ENCODE assay signal across 19 cellular contexts in genomic region chr1:200471739-200472138, GRCh38.
DNase-seq lines count a peak whose midpoint lies in the region; ATAC-seq, FAIRE-seq and TF ChIP-seq lines count a peak whose summit lies in the region.
"Had no signal": no experiment of that assay in that cellular context is flagged by ENCODE, and none has a peak within 500 bp of the region (broad histone marks: within the 10 kb centered on the region; RNA-seq: fewer than 3 reads in every experiment).

No MANE protein-coding gene starts in this region.

- no TSS peak for BruUV-seq in HepG2 (replicated peaks; lab: Mats Ljungman, UMichigan)

- TF ChIP-seq EP300 in HepG2 (IDR thresholded peaks at IDR 0.05; ENCODE audit: low read depth in 2 of 2, low read length in 2 of 2) (no peak), HepG2 (CRISPR knock-in tag; IDR thresholded peaks at IDR 0.05; ENCODE audit: borderline replicate concordance) (no peak)

- intact Hi-C loops in activated CD4-positive, alpha-beta T cell treated with anti-CD3 and anti-CD28 coated beads for 36 hours (cut with DNase I, micrococcal nuclease), result loop anchor here (2.0 to 10.0 kb wide), 6 partner anchors 59 to 529 kb away; partner anchors contain the start of gene ZNF281 (in 1 of the 2)
- intact Hi-C loops in HepG2 (cut with micrococcal nuclease; ENCODE audit: unreplicated experiment), result no loop called here
- intact Hi-C loops in right lobe of liver (cut with DNase I), result no loop called here
- intact Hi-C loops in activated T-helper 1 cell treated with anti-CD3 and anti-CD28 coated beads, Interleukin-12 subunit alpha, Interleukin-12 subunit beta, Interleukin-2, Interleukin-4 antibody, amounts not matched to agents 30 ng/mL and 10 ng/mL and 1 ng/mL, durations not matched to agents 14 hours and 24 hours and 36 hours (cut with micrococcal nuclease), result loop anchor here (1.0 to 10.0 kb wide), 6 partner anchors 17 to 1857 kb away; no protein-coding TSS in a partner anchor
- intact Hi-C loops in colonic mucosa (cut with DNase I), result no loop called here

- no peaks in the 10 kb centered on the region for H3K9me2 ChIP-seq in MM.1S (replicated peaks; ENCODE audit: insufficient read depth, low read length)

- H4K20me1 ChIP-seq in HepG2 (ENCODE audit: insufficient read depth, low read length) (no peaks in the 10 kb centered on the region), MM.1S (ENCODE audit: insufficient read depth, low read length) (no peaks in the 10 kb centered on the region)

- peak overlapping the region; percentile 33 for H3K27ac Mint-ChIP-seq in activated CD4-positive, alpha-beta T cell treated with anti-CD3 and anti-CD28 coated beads for 36 hours
- H3K27ac Mint-ChIP-seq in activated CD4-positive, alpha-beta T cell treated with anti-CD3 and anti-CD28 coated beads, Interleukin-2, amount 10 ng/mL, durations not matched to agents 7 days and 5 days, result no peak overlapping the region
- peak overlapping the region; percentile 64 for H3K27ac Mint-ChIP-seq in activated T-helper 1 cell treated with anti-CD3 and anti-CD28 coated beads, Interleukin-12 subunit alpha, Interleukin-12 subunit beta, Interleukin-2, Interleukin-4 antibody, amounts not matched to agents 30 ng/mL and 10 ng/mL and 1 ng/mL, durations not matched to agents 14 hours and 24 hours and 36 hours
- peak overlapping the region; percentile 20 for H3K27ac Mint-ChIP-seq in central memory CD8-positive, alpha-beta T cell (ENCODE audit: low read depth)
- H3K27ac Mint-ChIP-seq: CD8-positive, alpha-beta T cell had no signal

- H3K4me1 ChIP-seq in HepG2 (ENCODE audit: insufficient read depth, low read length) (no peaks in the 10 kb centered on the region), right lobe of liver (no peaks in the 10 kb centered on the region), MM.1S (ENCODE audit: low read length) (no peaks in the 10 kb centered on the region), colonic mucosa (no peaks in the 10 kb centered on the region)

- H3K4me3 Mint-ChIP-seq in activated CD4-positive, alpha-beta T cell treated with anti-CD3 and anti-CD28 coated beads for 36 hours, result peak overlapping the region; percentile 19
- H3K4me3 Mint-ChIP-seq in activated CD4-positive, alpha-beta T cell treated with anti-CD3 and anti-CD28 coated beads, Interleukin-2, amount 10 ng/mL, durations not matched to agents 7 days and 5 days, result no peak overlapping the region
- H3K4me3 Mint-ChIP-seq in activated T-helper 1 cell treated with anti-CD3 and anti-CD28 coated beads, Interleukin-12 subunit alpha, Interleukin-12 subunit beta, Interleukin-2, Interleukin-4 antibody, amounts not matched to agents 30 ng/mL and 10 ng/mL and 1 ng/mL, durations not matched to agents 14 hours and 24 hours and 36 hours, result peak overlapping the region; percentile 48
- H3K4me3 Mint-ChIP-seq in central memory CD8-positive, alpha-beta T cell, result no peak overlapping the region
- H3K4me3 Mint-ChIP-seq: CD8-positive, alpha-beta T cell had no signal

- no peak overlapping the region for H3K4me3 ChIP-seq in HepG2 (replicated peaks in 1 of 3; ENCODE audit: insufficient read depth in 1 of 3, low read depth in 2 of 3, low read length in 3 of 3)
- no peak overlapping the region for H3K4me3 ChIP-seq in right lobe of liver
- no peak overlapping the region for H3K4me3 ChIP-seq in MM.1S (ENCODE audit: low read length)
- no peak overlapping the region for H3K4me3 ChIP-seq in colonic mucosa
- H3K4me3 ChIP-seq: GM23248, MG63 had no signal

- DNase-seq in activated CD4-positive, alpha-beta T cell treated with anti-CD3 and anti-CD28 coated beads for 36 hours, result no peak
- DNase-seq in activated CD4-positive, alpha-beta T cell treated with anti-CD3 and anti-CD28 coated beads, Interleukin-2, amount 10 ng/mL, durations not matched to agents 7 days and 5 days, result no peak
- DNase-seq in HepG2 (ENCODE audit: low spot score) (no peak), right lobe of liver (no peak), MM.1S (no peak), colonic mucosa (no peak)
- DNase-seq in activated T-helper 1 cell treated with anti-CD3 and anti-CD28 coated beads, Interleukin-12 subunit alpha, Interleukin-12 subunit beta, Interleukin-2, Interleukin-4 antibody, amounts not matched to agents 30 ng/mL and 10 ng/mL and 1 ng/mL, durations not matched to agents 14 hours and 24 hours and 36 hours (ENCODE audit: low spot score), result no peak
- DNase-seq in central memory CD8-positive, alpha-beta T cell (ENCODE audit: low spot score in 2 of 2), result no peak
- DNase-seq: 8988T; CD8-positive, alpha-beta T cell; DMS79; GM23248; MG63; NCI-H1092 treated with DMSO at 0.1 percent for 48 hours; NCI-H2081 treated with DMSO at 0.1 percent for 48 hours; NCI-H510A; NCI-H82 had no signal

- H3K9ac ChIP-seq in HepG2 (ENCODE audit: insufficient read depth, low read depth, low read length) (no peak overlapping the region), MM.1S (ENCODE audit: low read length) (no peak overlapping the region), colonic mucosa (ENCODE audit: low read depth in 2 of 2, low read length in 2 of 2) (no peak overlapping the region)
- H3K9ac ChIP-seq: GM23248 had no signal

- peak; percentile 33 for ATAC-seq in activated CD4-positive, alpha-beta T cell treated with anti-CD3 and anti-CD28 coated beads for 36 hours
- ATAC-seq in HepG2 (no peak), right lobe of liver (no peak)
- no peak for ATAC-seq in central memory CD8-positive, alpha-beta T cell (replicated peaks; ENCODE audit: extremely low read depth, poor library complexity, severe bottlenecking)
- ATAC-seq: CD8-positive, alpha-beta T cell; HCT116 had no signal

- peaks cover 14% of the 10 kb centered on the region for H3K27me3 Mint-ChIP-seq in activated CD4-positive, alpha-beta T cell treated with anti-CD3 and anti-CD28 coated beads for 36 hours
- H3K27me3 Mint-ChIP-seq in activated CD4-positive, alpha-beta T cell treated with anti-CD3 and anti-CD28 coated beads, Interleukin-2, amount 10 ng/mL, durations not matched to agents 7 days and 5 days, result peaks cover 14% of the 10 kb centered on the region
- H3K27me3 Mint-ChIP-seq in activated T-helper 1 cell treated with anti-CD3 and anti-CD28 coated beads, Interleukin-12 subunit alpha, Interleukin-12 subunit beta, Interleukin-2, Interleukin-4 antibody, amounts not matched to agents 30 ng/mL and 10 ng/mL and 1 ng/mL, durations not matched to agents 14 hours and 24 hours and 36 hours (ENCODE audit: insufficient read depth), result peaks cover 6% of the 10 kb centered on the region
- no peaks in the 10 kb centered on the region for H3K27me3 Mint-ChIP-seq in central memory CD8-positive, alpha-beta T cell

- H3K4me2 ChIP-seq in HepG2 (ENCODE audit: low read depth, low read length) (no peak overlapping the region), MM.1S (ENCODE audit: low read depth, low read length) (no peak overlapping the region)

- H2AFZ ChIP-seq in HepG2 (ENCODE audit: low read length), result no peak overlapping the region
- H2AFZ ChIP-seq in MM.1S (ENCODE audit: low read length), result no peak overlapping the region
- H2AFZ ChIP-seq: GM23248 had no signal

- TF ChIP-seq CTCF in HepG2 (CRISPR knock-in tag; IDR thresholded peaks at IDR 0.05) (no peak), right lobe of liver (IDR thresholded peaks at IDR 0.05) (no peak), MM.1S (IDR thresholded peaks at IDR 0.05; ENCODE audit: low read length) (no peak), colonic mucosa (IDR thresholded peaks at IDR 0.05) (no peak)

- no peaks in the 10 kb centered on the region for H3K9me3 Mint-ChIP-seq in activated CD4-positive, alpha-beta T cell treated with anti-CD3 and anti-CD28 coated beads for 36 hours (ENCODE audit: low read depth)
- H3K9me3 Mint-ChIP-seq in activated CD4-positive, alpha-beta T cell treated with anti-CD3 and anti-CD28 coated beads, Interleukin-2, amount 10 ng/mL, durations not matched to agents 7 days and 5 days, result no peaks in the 10 kb centered on the region
- H3K9me3 Mint-ChIP-seq in activated T-helper 1 cell treated with anti-CD3 and anti-CD28 coated beads, Interleukin-12 subunit alpha, Interleukin-12 subunit beta, Interleukin-2, Interleukin-4 antibody, amounts not matched to agents 30 ng/mL and 10 ng/mL and 1 ng/mL, durations not matched to agents 14 hours and 24 hours and 36 hours, result no peaks in the 10 kb centered on the region
- H3K9me3 Mint-ChIP-seq in central memory CD8-positive, alpha-beta T cell, result no peaks in the 10 kb centered on the region
- H3K9me3 Mint-ChIP-seq: CD8-positive, alpha-beta T cell had no signal

- TF ChIP-seq POLR2A in HepG2 (IDR thresholded peaks at IDR 0.05; ENCODE audit: insufficient read depth in 1 of 2, low read depth in 2 of 2, low read length in 2 of 2) (no peak), right lobe of liver (IDR thresholded peaks at IDR 0.05) (no peak)

- POLR2A ChIA-PET in activated CD4-positive, alpha-beta T cell treated with anti-CD3 and anti-CD28 coated beads for 36 hours (lab: Charles Lee), result no interaction called here
- POLR2A ChIA-PET in activated CD4-positive, alpha-beta T cell treated with anti-CD3 and anti-CD28 coated beads, Interleukin-2, amount 10 ng/mL, durations not matched to agents 7 days and 5 days (lab: Charles Lee), result no interaction called here
- POLR2A ChIA-PET in HepG2 (lab: Yijun Ruan, JAX), result no interaction called here

- no peaks in the 10 kb centered on the region for H3K36me3 Mint-ChIP-seq in activated CD4-positive, alpha-beta T cell treated with anti-CD3 and anti-CD28 coated beads for 36 hours (ENCODE audit: low read depth)
- H3K36me3 Mint-ChIP-seq in activated CD4-positive, alpha-beta T cell treated with anti-CD3 and anti-CD28 coated beads, Interleukin-2, amount 10 ng/mL, durations not matched to agents 7 days and 5 days (ENCODE audit: low read depth), result no peaks in the 10 kb centered on the region
- peaks cover 3% of the 10 kb centered on the region for H3K36me3 Mint-ChIP-seq in activated T-helper 1 cell treated with anti-CD3 and anti-CD28 coated beads, Interleukin-12 subunit alpha, Interleukin-12 subunit beta, Interleukin-2, Interleukin-4 antibody, amounts not matched to agents 30 ng/mL and 10 ng/mL and 1 ng/mL, durations not matched to agents 14 hours and 24 hours and 36 hours (ENCODE audit: low read depth)
- no peaks in the 10 kb centered on the region for H3K36me3 Mint-ChIP-seq in central memory CD8-positive, alpha-beta T cell (ENCODE audit: insufficient read depth)
- H3K36me3 Mint-ChIP-seq: CD8-positive, alpha-beta T cell had no signal

- H3K27me3 ChIP-seq in HepG2 (ENCODE audit: control insufficient read depth in 1 of 2, insufficient read depth in 2 of 2, low read length in 2 of 2) (peaks cover 0 to 9% of the 10 kb centered on the region in 2 experiments; a peak in 2 of 5 replicates), right lobe of liver (no peaks in the 10 kb centered on the region), MM.1S (replicated peaks; ENCODE audit: insufficient read depth, low read length) (no peaks in the 10 kb centered on the region), colonic mucosa (no peaks in the 10 kb centered on the region)
- H3K27me3 ChIP-seq: MG63 had no signal

- H3K27ac ChIP-seq in HepG2 (ENCODE audit: extremely low read length, insufficient read depth, low read length) (no peak overlapping the region), right lobe of liver (no peak overlapping the region), MM.1S (ENCODE audit: low read length) (no peak overlapping the region), colonic mucosa (no peak overlapping the region)
- H3K27ac ChIP-seq: GM23248 had no signal

- TF ChIP-seq RAD21 in HepG2 (CRISPR knock-in tag; IDR thresholded peaks at IDR 0.05), result no peak

- H3K79me2 ChIP-seq in HepG2 (ENCODE audit: insufficient read depth, low read length) (no peaks in the 10 kb centered on the region), MM.1S (ENCODE audit: low read length) (no peaks in the 10 kb centered on the region)

- CTCF ChIA-PET in activated CD4-positive, alpha-beta T cell treated with anti-CD3 and anti-CD28 coated beads for 36 hours (lab: Charles Lee), result interaction anchor here (0.8 kb wide), 1 partner anchor 17 kb away, joined by 3 read pairs; no protein-coding TSS in a partner anchor
- CTCF ChIA-PET in activated CD4-positive, alpha-beta T cell treated with anti-CD3 and anti-CD28 coated beads, Interleukin-2, amount 10 ng/mL, durations not matched to agents 7 days and 5 days (lab: Charles Lee), result interaction anchor here (0.6 to 1.6 kb wide), 2 partner anchors 11 to 433 kb away, joined by 4 to 5 read pairs; no protein-coding TSS in a partner anchor
- CTCF ChIA-PET in HepG2 (lab: Yijun Ruan, JAX; ENCODE audit: low intra/inter-chr PET ratio, low total read pairs), result no interaction called here

- H3K9me3 ChIP-seq in HepG2 (ENCODE audit: low read length) (no peaks in the 10 kb centered on the region), right lobe of liver (no peaks in the 10 kb centered on the region), MM.1S (replicated peaks; ENCODE audit: insufficient read depth, low read length) (no peaks in the 10 kb centered on the region), colonic mucosa (no peaks in the 10 kb centered on the region)
- H3K9me3 ChIP-seq: MG63 had no signal

- H3K36me3 ChIP-seq in HepG2 (replicated peaks in 1 of 2; ENCODE audit: control insufficient read depth in 1 of 2, insufficient read depth in 2 of 2, low read length in 2 of 2), result no peaks in the 10 kb centered on the region
- no peaks in the 10 kb centered on the region for H3K36me3 ChIP-seq in right lobe of liver
- H3K36me3 ChIP-seq in MM.1S (replicated peaks; ENCODE audit: insufficient read depth, low read length), result no peaks in the 10 kb centered on the region
- H3K36me3 ChIP-seq in colonic mucosa, result no peaks in the 10 kb centered on the region
- H3K36me3 ChIP-seq: MG63 had no signal

- WGBS in HepG2 (ENCODE audit: low lambda C conversion rate), result 51% methylated on average over 2 of the region's 2 CpGs
- WGBS in right lobe of liver (ENCODE audit: insufficient coverage, low coverage, low lambda C conversion rate, missing lambda C conversion rate), result 76% methylated on average over 2 of the region's 2 CpGs

- FAIRE-seq in HepG2 (lab: Jason Lieb, UNC), result no peak
- FAIRE-seq: D721Med had no signal

- H3K4me1 Mint-ChIP-seq in activated CD4-positive, alpha-beta T cell treated with anti-CD3 and anti-CD28 coated beads for 36 hours, result peaks cover 42% of the 10 kb centered on the region
- peaks cover 21% of the 10 kb centered on the region for H3K4me1 Mint-ChIP-seq in activated CD4-positive, alpha-beta T cell treated with anti-CD3 and anti-CD28 coated beads, Interleukin-2, amount 10 ng/mL, durations not matched to agents 7 days and 5 days
- H3K4me1 Mint-ChIP-seq in activated T-helper 1 cell treated with anti-CD3 and anti-CD28 coated beads, Interleukin-12 subunit alpha, Interleukin-12 subunit beta, Interleukin-2, Interleukin-4 antibody, amounts not matched to agents 30 ng/mL and 10 ng/mL and 1 ng/mL, durations not matched to agents 14 hours and 24 hours and 36 hours (ENCODE audit: low read depth), result peaks cover 38% of the 10 kb centered on the region
- peaks cover 21% of the 10 kb centered on the region for H3K4me1 Mint-ChIP-seq in central memory CD8-positive, alpha-beta T cell

- no peaks in the 10 kb centered on the region for H3F3A ChIP-seq in MM.1S (ENCODE audit: insufficient read depth, low read length)

- in situ Hi-C loops in HepG2 (cut with HindIII; ENCODE audit: extremely low pct_ligation_motif_present, low pct_unique_long_range_greater_than_20kb), result no loop called here

Comparison
In these comparisons a context has a peak if more than half of its experiments do, and no peak if none do; other contexts are left out.
1. H3K4me3 Mint-ChIP-seq: peak in activated CD4-positive, alpha-beta T cell treated with anti-CD3 and anti-CD28 coated beads for 36 hours (single experiment) and activated T-helper 1 cell treated with anti-CD3 and anti-CD28 coated beads, Interleukin-12 subunit alpha, Interleukin-12 subunit beta, Interleukin-2, Interleukin-4 antibody, amounts not matched to agents 30 ng/mL and 10 ng/mL and 1 ng/mL, durations not matched to agents 14 hours and 24 hours and 36 hours (single experiment); none in activated CD4-positive, alpha-beta T cell treated with anti-CD3 and anti-CD28 coated beads, Interleukin-2, amount 10 ng/mL, durations not matched to agents 7 days and 5 days (single experiment) and central memory CD8-positive, alpha-beta T cell (single experiment).
2. intact Hi-C loops: an anchor here in activated CD4-positive, alpha-beta T cell treated with anti-CD3 and anti-CD28 coated beads for 36 hours (2.0 to 10.0 kb wide) and activated T-helper 1 cell treated with anti-CD3 and anti-CD28 coated beads, Interleukin-12 subunit alpha, Interleukin-12 subunit beta, Interleukin-2, Interleukin-4 antibody, amounts not matched to agents 30 ng/mL and 10 ng/mL and 1 ng/mL, durations not matched to agents 14 hours and 24 hours and 36 hours (1.0 to 10.0 kb wide); none called in HepG2, right lobe of liver and colonic mucosa.